ENCODE assay signal across 1 cellular context in the genomic region with DNA sequence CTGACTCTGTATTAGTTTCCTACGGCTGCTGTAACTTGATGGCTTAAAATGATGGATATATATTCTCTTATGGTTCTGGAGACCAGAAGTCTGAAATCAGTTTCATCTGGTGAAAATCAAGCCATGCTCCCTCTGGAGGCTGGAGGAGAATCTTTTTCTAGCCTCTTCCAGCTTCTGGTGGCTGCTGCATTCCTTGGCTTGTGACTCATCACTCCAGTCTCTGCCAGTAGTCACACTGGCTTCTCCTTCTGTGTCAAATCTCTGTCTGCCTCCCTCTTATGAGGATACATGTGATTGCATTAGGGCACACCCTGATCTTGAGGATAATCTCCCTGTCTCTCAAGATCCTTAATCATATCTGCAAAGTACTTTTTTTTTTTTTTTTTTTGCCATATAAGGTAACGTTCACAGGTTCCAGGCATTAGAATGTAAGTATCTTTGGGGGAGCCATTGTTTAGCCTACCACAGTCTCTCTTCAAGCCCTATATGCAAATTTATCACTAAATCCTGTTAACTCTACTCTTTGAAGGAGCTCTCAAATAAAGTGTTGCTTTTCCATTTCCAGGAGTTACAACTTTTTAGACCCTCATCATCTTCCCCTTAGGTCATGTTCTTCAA.
TF ChIP-seq lines count a peak whose summit lies in the region.

No MANE protein-coding gene starts in this region.

TF ChIP-seq in HEK293, 187 proteins besides CTCF, POLR2A, EP300 and RAD21 (continued from another document):
- TF ChIP-seq ZNF394 (tag by site-specific recombination; IDR thresholded peaks at IDR 0.05; ENCODE audit: borderline replicate concordance) (no peak; the same call in 1 of the 2 replicates), ZNF157 (tag by site-specific recombination; IDR thresholded peaks at IDR 0.05) (no peak), SP3 (tag by site-specific recombination; IDR thresholded peaks at IDR 0.05) (no peak), ZNF837 (tag by site-specific recombination; IDR thresholded peaks at IDR 0.05) (no peak), ZNF292 (tag by site-specific recombination; IDR thresholded peaks at IDR 0.05; ENCODE audit: borderline replicate concordance, low read depth) (no peak), PRDM1 (tag by site-specific recombination; IDR thresholded peaks at IDR 0.05) (peak; percentile 50; the same call in 1 of the 2 replicates), FEZF1 (tag by site-specific recombination; IDR thresholded peaks at IDR 0.05) (no peak), ZNF239 (tag by site-specific recombination; IDR thresholded peaks at IDR 0.05) (no peak), REPIN1 (tag by site-specific recombination; IDR thresholded peaks at IDR 0.05; ENCODE audit: low read depth) (no peak), ZNF530 (tag by site-specific recombination; IDR thresholded peaks at IDR 0.05; ENCODE audit: low read depth) (no peak), ZEB2 (tag by site-specific recombination; IDR thresholded peaks at IDR 0.05) (no peak; the same call in 1 of the 2 replicates), ZBTB17 (tag by site-specific recombination; IDR thresholded peaks at IDR 0.05) (peak; percentile 51; the same call in 1 of the 2 replicates), SETDB1 (IDR thresholded peaks at IDR 0.05; ENCODE audit: insufficient read length, low read length) (peak; percentile 38), ZNF707 (tag by site-specific recombination; IDR thresholded peaks at IDR 0.05) (no peak)
- TF ChIP-seq, protein P1, sequence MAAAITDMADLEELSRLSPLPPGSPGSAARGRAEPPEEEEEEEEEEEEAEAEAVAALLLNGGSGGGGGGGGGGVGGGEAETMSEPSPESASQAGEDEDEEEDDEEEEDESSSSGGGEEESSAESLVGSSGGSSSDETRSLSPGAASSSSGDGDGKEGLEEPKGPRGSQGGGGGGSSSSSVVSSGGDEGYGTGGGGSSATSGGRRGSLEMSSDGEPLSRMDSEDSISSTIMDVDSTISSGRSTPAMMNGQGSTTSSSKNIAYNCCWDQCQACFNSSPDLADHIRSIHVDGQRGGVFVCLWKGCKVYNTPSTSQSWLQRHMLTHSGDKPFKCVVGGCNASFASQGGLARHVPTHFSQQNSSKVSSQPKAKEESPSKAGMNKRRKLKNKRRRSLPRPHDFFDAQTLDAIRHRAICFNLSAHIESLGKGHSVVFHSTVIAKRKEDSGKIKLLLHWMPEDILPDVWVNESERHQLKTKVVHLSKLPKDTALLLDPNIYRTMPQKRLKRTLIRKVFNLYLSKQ (tag by site-specific recombination; IDR thresholded peaks at IDR 0.05; ENCODE audit: borderline replicate concordance): no peak
TF ChIP-seq in HEK293: peak in this region for 7.
